Comparison of ENCODE assay signal across 11 cellular contexts in genomic region chr1:54476231-54477109, GRCh38.
A peak's percentile ranks its signal among the peaks of the same experiment; 100 is the strongest.
DNase-seq lines count a peak whose midpoint lies in the region; ATAC-seq, FAIRE-seq and TF ChIP-seq lines count a peak whose summit lies in the region.
"Had no signal": no experiment of that assay in that cellular context is flagged by ENCODE, and none has a peak within 500 bp of the region (broad histone marks: within the 10 kb centered on the region; RNA-seq: fewer than 3 reads in every experiment).

No MANE protein-coding gene starts in this region.

- no peaks in the 10 kb centered on the region for H3K36me3 ChIP-seq in CD8-positive, alpha-beta T cell (ENCODE audit: insufficient read depth, low read length)
- H3K36me3 ChIP-seq in IMR-90 (ENCODE audit: control insufficient read depth, insufficient read depth, low read length): no peaks in the 10 kb centered on the region
- no peaks in the 10 kb centered on the region for H3K36me3 ChIP-seq in K562 (ENCODE audit: control insufficient read depth, insufficient read depth, low read length)
- H3K36me3 ChIP-seq: tibial artery, WERI-Rb-1 had no signal

- H4K8ac ChIP-seq in IMR-90 (ENCODE audit: low read depth in 2 of 2, low read length in 2 of 2): no peak overlapping the region

- peaks cover 69% of the 10 kb centered on the region for H3K4me1 Mint-ChIP-seq in CD8-positive, alpha-beta T cell (ENCODE audit: low read depth)
- H3K4me1 Mint-ChIP-seq in nephron progenitor cell: peaks cover 91% of the 10 kb centered on the region

- no peak overlapping the region for H2BK120ac ChIP-seq in IMR-90 (ENCODE audit: low read depth, low read length)

- no peaks in the 10 kb centered on the region for H3K9me3 ChIP-seq in CD8-positive, alpha-beta T cell (ENCODE audit: low read length)
- H3K9me3 ChIP-seq in IMR-90 (ENCODE audit: control insufficient read depth, insufficient read depth, low read length): no peaks in the 10 kb centered on the region
- H3K9me3 ChIP-seq in K562 (replicated peaks; ENCODE audit: control insufficient read depth, insufficient read depth, low read depth, low read length): no peaks in the 10 kb centered on the region
- H3K9me3 ChIP-seq: tibial artery had no signal

- TF ChIP-seq CTCF in CD8-positive, alpha-beta T cell (IDR thresholded peaks at IDR 0.05): no peak
- TF ChIP-seq CTCF in IMR-90 (conservative IDR thresholded peaks at IDR 0.05; ENCODE audit: low read depth, low read length) (no peak), K562 (IDR thresholded peaks at IDR 0.05 in 2 of 3, conservative IDR thresholded peaks at IDR 0.05 in 1 of 3; ENCODE audit: insufficient read depth in 2 of 3, low read depth in 1 of 3, low read length in 3 of 3) (no peak), nephron progenitor cell (IDR thresholded peaks at IDR 0.05) (no peak)

- peak overlapping the region; percentile 35 for H2AFZ ChIP-seq in IMR-90 (replicated peaks; ENCODE audit: low read length, poor library complexity)
- H2AFZ ChIP-seq in K562 (ENCODE audit: low read depth, low read length): peak overlapping the region; percentile 57

- H3K4me2 ChIP-seq in IMR-90 (ENCODE audit: low read depth, low read length): no peak overlapping the region
- no peak overlapping the region for H3K4me2 ChIP-seq in K562 (ENCODE audit: insufficient read depth, low read length)

- no peak overlapping the region for H2BK5ac ChIP-seq in IMR-90 (ENCODE audit: low read depth, low read length, poor library complexity, severe bottlenecking)

- H4K5ac ChIP-seq in IMR-90 (ENCODE audit: low read depth, low read length): no peak overlapping the region

- no peak overlapping the region for H3K14ac ChIP-seq in IMR-90 (replicated peaks; ENCODE audit: low read depth, low read length)

- H3K4ac ChIP-seq in IMR-90 (ENCODE audit: low read depth, low read length): no peak overlapping the region

- no peak overlapping the region for H4K91ac ChIP-seq in IMR-90 (ENCODE audit: insufficient read depth, low read depth, low read length)

- peak overlapping the region; percentile 76 for H3K4me3 Mint-ChIP-seq in CD8-positive, alpha-beta T cell
- H3K4me3 Mint-ChIP-seq in nephron progenitor cell: peak overlapping the region; percentile 69

- POLR2A ChIA-PET in CD8-positive, alpha-beta T cell (lab: Charles Lee): interaction anchor here (1.1 to 1.6 kb wide), 4 partner anchors 10 to 16 kb away, joined by 3 to 12 read pairs (median 5); no protein-coding TSS in a partner anchor
- POLR2A ChIA-PET in IMR-90 (lab: Charles Lee; ENCODE audit: unreplicated experiment): no interaction called here
- POLR2A ChIA-PET in K562 (lab: Yijun Ruan, JAX): interaction anchor here (1.2 to 2.2 kb wide), 3 partner anchors 8 to 14 kb away, joined by 4 to 7 read pairs (median 4); no protein-coding TSS in a partner anchor

- no peak for DNase-seq in CD8-positive, alpha-beta T cell
- no peak for DNase-seq in IMR-90
- no peak for DNase-seq in K562 (ENCODE audit: extremely low read depth in 1 of 4, low spot score in 3 of 4)
- DNase-seq in nephron progenitor cell: peak; percentile 10
- no peak for DNase-seq in SIG-M5 (lab: John Stamatoyannopoulos, UW)
- DNase-seq in KG1 (lab: John Stamatoyannopoulos, UW): no peak
- DNase-seq: NK-92 treated with Interleukin-12 subunit alpha and Interleukin-12 subunit beta, amount 100 ng/mL, for 24 hours; occipital lobe; tibial artery; WERI-Rb-1 had no signal

- peak overlapping the region; percentile 87 for H3K27ac Mint-ChIP-seq in CD8-positive, alpha-beta T cell
- H3K27ac Mint-ChIP-seq in nephron progenitor cell: peak overlapping the region; percentile 95

- TF ChIP-seq EP300 in K562 (IDR thresholded peaks at IDR 0.05; ENCODE audit: low read length): no peak

- H3K9ac ChIP-seq in IMR-90 (ENCODE audit: low read depth, low read length) (no peak overlapping the region), K562 (ENCODE audit: insufficient read depth in 1 of 2, low read depth in 2 of 2, low read length in 2 of 2) (0 out of 4 replicates have a peak overlapping the region, but pooled peaks of 1 of the 2 experiments have one; percentile 27)

- no peaks in the 10 kb centered on the region for H3K27me3 Mint-ChIP-seq in CD8-positive, alpha-beta T cell (ENCODE audit: low read depth)
- peaks cover 2% of the 10 kb centered on the region for H3K27me3 Mint-ChIP-seq in nephron progenitor cell (ENCODE audit: low read depth, poor library complexity)

- H2AK9ac ChIP-seq in IMR-90 (replicated peaks; ENCODE audit: low read depth, low read length, poor library complexity): no peak overlapping the region

- no peaks in the 10 kb centered on the region for H3K36me3 Mint-ChIP-seq in CD8-positive, alpha-beta T cell
- no peaks in the 10 kb centered on the region for H3K36me3 Mint-ChIP-seq in nephron progenitor cell (ENCODE audit: low read depth)

- FAIRE-seq in K562 (lab: Jason Lieb, UNC): peak; percentile 32

- no peak overlapping the region for H3K56ac ChIP-seq in IMR-90 (ENCODE audit: extremely low read depth, insufficient read depth, low read length)

- no peak overlapping the region for H3K27ac ChIP-seq in CD8-positive, alpha-beta T cell (ENCODE audit: low read depth, low read length)
- H3K27ac ChIP-seq in IMR-90 (ENCODE audit: insufficient read depth, low read length) (no peak overlapping the region), K562 (ENCODE audit: extremely low read depth, low read depth, low read length) (no peak overlapping the region)
- H3K27ac ChIP-seq: tibial artery had no signal

- CTCF ChIA-PET in CD8-positive, alpha-beta T cell (lab: Charles Lee): interaction anchor here (0.8 to 1.4 kb wide), 3 partner anchors 8 to 13 kb away, joined by 3 to 5 read pairs (median 4); no protein-coding TSS in a partner anchor
- CTCF ChIA-PET in IMR-90 (lab: Yijun Ruan, JAX) (interaction anchor here (0.6 kb wide), 1 partner anchor 53 kb away, joined by 3 read pairs; no protein-coding TSS in a partner anchor), K562 (lab: Yijun Ruan, JAX; ENCODE audit: low intra/inter-chr PET ratio) (no interaction called here)

- no peaks in the 10 kb centered on the region for H3K9me3 Mint-ChIP-seq in CD8-positive, alpha-beta T cell
- H3K9me3 Mint-ChIP-seq in nephron progenitor cell: no peaks in the 10 kb centered on the region

- no peaks in the 10 kb centered on the region for H3K79me1 ChIP-seq in IMR-90 (ENCODE audit: low read depth in 1 of 2, low read length in 2 of 2)

- no peak overlapping the region for H2BK15ac ChIP-seq in IMR-90 (ENCODE audit: low read depth, low read length)

- no peaks in the 10 kb centered on the region for H3K9me1 ChIP-seq in IMR-90 (ENCODE audit: insufficient read depth, low read length)
- H3K9me1 ChIP-seq in K562 (ENCODE audit: control insufficient read depth, insufficient read depth, low read length): no peaks in the 10 kb centered on the region

- no peaks in the 10 kb centered on the region for H3K27me3 ChIP-seq in CD8-positive, alpha-beta T cell (ENCODE audit: insufficient read depth, low read length)
- H3K27me3 ChIP-seq in IMR-90 (ENCODE audit: control insufficient read depth, insufficient read depth, low read length): peaks cover 55% of the 10 kb centered on the region
- H3K27me3 ChIP-seq in K562 (ENCODE audit: control insufficient read depth in 2 of 2, insufficient read depth in 2 of 2, low read length in 2 of 2): no peaks in the 10 kb centered on the region

- intact Hi-C loops in CD8-positive, alpha-beta T cell (cut with DNase I, micrococcal nuclease): loop anchor here in 1 of 2 experiments (2.0 kb wide), 1 partner anchor 16 kb away; no protein-coding TSS in a partner anchor
- intact Hi-C loops in IMR-90 (cut with micrococcal nuclease): no loop called here
- intact Hi-C loops in K562 (cut with micrococcal nuclease): no loop called here

- H4K20me1 ChIP-seq in IMR-90 (ENCODE audit: insufficient read depth, low read length) (no peaks in the 10 kb centered on the region), K562 (replicated peaks; ENCODE audit: control insufficient read depth, insufficient read depth, low read length) (no peaks in the 10 kb centered on the region)

- H2BK20ac ChIP-seq in IMR-90 (ENCODE audit: low read depth, low read length): no peak overlapping the region

- 20% methylated on average over 2 of the region's 9 CpGs; no CpG with 5 or more reads in 1 of the 2 experiments for WGBS in IMR-90 (ENCODE audit: extremely low coverage in 2 of 2, insufficient read length in 1 of 2), 2 experiments
- 67% methylated on average over 9 of the region's 9 CpGs for WGBS in K562 (ENCODE audit: insufficient coverage, low coverage, missing lambda C conversion rate)

- no peaks in the 10 kb centered on the region for H3K79me2 ChIP-seq in K562 (ENCODE audit: control insufficient read depth, insufficient read depth, low read length)

- no peak overlapping the region for H3K23ac ChIP-seq in IMR-90 (ENCODE audit: low read depth, low read length)

- TF ChIP-seq POLR2A in IMR-90 (IDR thresholded peaks at IDR 0.05; ENCODE audit: low read depth, low read length) (no peak), K562 (conservative IDR thresholded peaks at IDR 0.05) (no peak)

- BruUV-seq in IMR-90 (replicated peaks; lab: Mats Ljungman, UMichigan): no TSS peak
- no TSS peak for BruUV-seq in K562 (replicated peaks; lab: Mats Ljungman, UMichigan)

- peaks cover 58% of the 10 kb centered on the region for H3K4me1 ChIP-seq in CD8-positive, alpha-beta T cell (ENCODE audit: insufficient read depth, low read length)
- H3K4me1 ChIP-seq in IMR-90 (ENCODE audit: control insufficient read depth, insufficient read depth, low read length) (peaks cover 5% of the 10 kb centered on the region; the same call in 1 of the 2 replicates), K562 (replicated peaks in 1 of 2; ENCODE audit: control insufficient read depth in 2 of 2, insufficient read depth in 2 of 2, low read length in 2 of 2) (peaks cover 32 to 41% of the 10 kb centered on the region in 2 experiments)

- ATAC-seq in CD8-positive, alpha-beta T cell: no peak
- no peak for ATAC-seq in IMR-90 (ENCODE audit: low read depth)
- ATAC-seq in K562: peak; percentile 5; the same call in 1 of the 3 replicates
- ATAC-seq in esophagus mucosa: no peak

- TF ChIP-seq RAD21 in IMR-90 (IDR thresholded peaks at IDR 0.05; ENCODE audit: low read length): no peak
- no peak for TF ChIP-seq RAD21 in K562 (CRISPR knock-in tag; conservative IDR thresholded peaks at IDR 0.05 in 1 of 2, IDR thresholded peaks at IDR 0.05 in 1 of 2)

- no peak overlapping the region for H2AK5ac ChIP-seq in IMR-90 (ENCODE audit: low read depth, low read length)

- no peak overlapping the region for H3K18ac ChIP-seq in IMR-90 (ENCODE audit: low read depth, low read length)

- in situ Hi-C loops in IMR-90 (cut with MboI; ENCODE audit: low sequenced_read_pairs): loop anchor here (25.0 kb wide), 1 partner anchor 614 kb away; no protein-coding TSS in a partner anchor
- in situ Hi-C loops in K562 (cut with MboI): loop anchor here (25.0 kb wide), 1 partner anchor 164 kb away; no protein-coding TSS in a partner anchor

- H3K4me3 ChIP-seq in CD8-positive, alpha-beta T cell (ENCODE audit: low read depth, low read length): no peak overlapping the region
- H3K4me3 ChIP-seq in IMR-90 (ENCODE audit: insufficient read depth, low read depth, low read length): no peak overlapping the region
- no peak overlapping the region for H3K4me3 ChIP-seq in K562

- dilution Hi-C loops in IMR-90 (cut with HindIII; ENCODE audit: low sequenced_read_pairs, unreplicated experiment): no loop called here

TF ChIP-seq in IMR-90, 13 proteins besides CTCF, POLR2A, EP300 and RAD21 (continues in another document):
- no peak for TF ChIP-seq FOS (IDR thresholded peaks at IDR 0.05; ENCODE audit: low read depth, low read length)

TF ChIP-seq in K562, 482 proteins besides CTCF, POLR2A, EP300 and RAD21 (continues in another document):
- peak; percentile 27 to 65; a peak in 2 of 4 replicates for TF ChIP-seq TRIM24 (IDR thresholded peaks at IDR 0.05)
